1 cellular context compared by ENCODE assay signal in the genomic region with DNA sequence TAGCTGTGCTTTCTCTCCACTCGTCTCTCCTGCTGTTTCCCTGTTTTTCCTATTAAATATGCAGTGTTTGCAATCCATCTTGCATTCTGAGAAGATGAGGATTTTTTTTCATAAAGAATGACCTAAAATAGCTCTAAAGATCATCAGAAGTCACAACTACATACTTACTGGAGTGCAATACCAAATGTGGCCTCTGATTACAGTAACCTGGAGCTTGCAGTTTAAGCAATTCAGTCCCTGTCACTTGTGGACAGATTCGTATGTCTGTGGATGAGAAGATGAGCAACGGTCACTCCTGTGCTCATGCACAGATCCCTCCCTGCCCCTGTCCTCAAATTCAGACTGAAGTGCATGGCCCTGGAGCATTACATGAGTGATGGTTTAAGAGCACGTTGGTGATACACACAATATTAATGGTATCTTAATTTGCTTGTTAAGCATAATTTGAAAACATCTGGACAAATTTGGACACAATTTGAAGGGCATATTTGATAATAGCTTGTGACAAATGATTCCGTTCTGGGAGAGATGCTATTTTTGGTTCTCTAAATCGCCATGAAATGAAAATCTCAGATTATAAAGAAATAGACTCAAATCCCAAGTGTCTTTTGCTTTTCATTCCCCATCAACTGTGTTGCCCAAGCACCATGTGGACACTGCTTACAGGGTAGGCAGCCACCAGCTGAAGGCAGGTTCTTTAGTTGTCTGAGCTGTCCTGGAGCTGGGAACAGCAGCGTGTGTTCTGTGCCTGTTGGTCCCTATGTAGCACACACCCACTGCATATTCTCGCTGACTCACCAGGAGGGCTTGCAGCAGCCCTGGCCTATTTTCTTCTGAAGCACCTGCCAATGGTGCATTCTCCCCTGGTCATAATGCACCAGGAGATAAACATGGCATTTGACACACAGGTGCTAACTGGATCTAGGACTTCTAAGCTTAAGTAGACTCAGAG.
TF ChIP-seq lines count a peak whose summit lies in the region.

No MANE protein-coding gene starts in this region.

TF ChIP-seq in HepG2, 621 proteins besides CTCF, POLR2A, EP300 and RAD21:
- TF ChIP-seq, protein P1, sequence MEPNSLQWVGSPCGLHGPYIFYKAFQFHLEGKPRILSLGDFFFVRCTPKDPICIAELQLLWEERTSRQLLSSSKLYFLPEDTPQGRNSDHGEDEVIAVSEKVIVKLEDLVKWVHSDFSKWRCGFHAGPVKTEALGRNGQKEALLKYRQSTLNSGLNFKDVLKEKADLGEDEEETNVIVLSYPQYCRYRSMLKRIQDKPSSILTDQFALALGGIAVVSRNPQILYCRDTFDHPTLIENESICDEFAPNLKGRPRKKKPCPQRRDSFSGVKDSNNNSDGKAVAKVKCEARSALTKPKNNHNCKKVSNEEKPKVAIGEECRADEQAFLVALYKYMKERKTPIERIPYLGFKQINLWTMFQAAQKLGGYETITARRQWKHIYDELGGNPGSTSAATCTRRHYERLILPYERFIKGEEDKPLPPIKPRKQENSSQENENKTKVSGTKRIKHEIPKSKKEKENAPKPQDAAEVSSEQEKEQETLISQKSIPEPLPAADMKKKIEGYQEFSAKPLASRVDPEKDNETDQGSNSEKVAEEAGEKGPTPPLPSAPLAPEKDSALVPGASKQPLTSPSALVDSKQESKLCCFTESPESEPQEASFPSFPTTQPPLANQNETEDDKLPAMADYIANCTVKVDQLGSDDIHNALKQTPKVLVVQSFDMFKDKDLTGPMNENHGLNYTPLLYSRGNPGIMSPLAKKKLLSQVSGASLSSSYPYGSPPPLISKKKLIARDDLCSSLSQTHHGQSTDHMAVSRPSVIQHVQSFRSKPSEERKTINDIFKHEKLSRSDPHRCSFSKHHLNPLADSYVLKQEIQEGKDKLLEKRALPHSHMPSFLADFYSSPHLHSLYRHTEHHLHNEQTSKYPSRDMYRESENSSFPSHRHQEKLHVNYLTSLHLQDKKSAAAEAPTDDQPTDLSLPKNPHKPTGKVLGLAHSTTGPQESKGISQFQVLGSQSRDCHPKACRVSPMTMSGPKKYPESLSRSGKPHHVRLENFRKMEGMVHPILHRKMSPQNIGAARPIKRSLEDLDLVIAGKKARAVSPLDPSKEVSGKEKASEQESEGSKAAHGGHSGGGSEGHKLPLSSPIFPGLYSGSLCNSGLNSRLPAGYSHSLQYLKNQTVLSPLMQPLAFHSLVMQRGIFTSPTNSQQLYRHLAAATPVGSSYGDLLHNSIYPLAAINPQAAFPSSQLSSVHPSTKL (CRISPR knock-in tag; IDR thresholded peaks at IDR 0.05): no peak
- TF ChIP-seq LCORL (IDR thresholded peaks at IDR 0.05) (no peak), LCORL (CRISPR knock-in tag; IDR thresholded peaks at IDR 0.05) (no peak), AKAP8 (CRISPR knock-in tag; IDR thresholded peaks at IDR 0.05) (no peak), MAFF (IDR thresholded peaks at IDR 0.05; ENCODE audit: low read depth, low read length) (0 out of 2 replicates have a peak, but pooled peaks have one; percentile 34), BORCS8-MEF2B (CRISPR knock-in tag; IDR thresholded peaks at IDR 0.05) (no peak), MAFK (conservative IDR thresholded peaks at IDR 0.05 in 1 of 2, IDR thresholded peaks at IDR 0.05 in 1 of 2; ENCODE audit: low read length in 2 of 2) (peak; percentile 65 to 66)
- TF ChIP-seq, protein P2, sequence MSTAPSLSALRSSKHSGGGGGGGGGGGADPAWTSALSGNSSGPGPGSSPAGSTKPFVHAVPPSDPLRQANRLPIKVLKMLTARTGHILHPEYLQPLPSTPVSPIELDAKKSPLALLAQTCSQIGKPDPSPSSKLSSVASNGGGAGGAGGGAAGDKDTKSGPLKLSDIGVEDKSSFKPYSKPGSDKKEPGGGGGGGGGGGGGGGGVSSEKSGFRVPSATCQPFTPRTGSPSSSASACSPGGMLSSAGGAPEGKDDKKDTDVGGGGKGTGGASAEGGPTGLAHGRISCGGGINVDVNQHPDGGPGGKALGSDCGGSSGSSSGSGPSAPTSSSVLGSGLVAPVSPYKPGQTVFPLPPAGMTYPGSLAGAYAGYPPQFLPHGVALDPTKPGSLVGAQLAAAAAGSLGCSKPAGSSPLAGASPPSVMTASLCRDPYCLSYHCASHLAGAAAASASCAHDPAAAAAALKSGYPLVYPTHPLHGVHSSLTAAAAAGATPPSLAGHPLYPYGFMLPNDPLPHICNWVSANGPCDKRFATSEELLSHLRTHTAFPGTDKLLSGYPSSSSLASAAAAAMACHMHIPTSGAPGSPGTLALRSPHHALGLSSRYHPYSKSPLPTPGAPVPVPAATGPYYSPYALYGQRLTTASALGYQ (CRISPR knock-in tag; IDR thresholded peaks at IDR 0.05): no peak
- TF ChIP-seq, protein P3, sequence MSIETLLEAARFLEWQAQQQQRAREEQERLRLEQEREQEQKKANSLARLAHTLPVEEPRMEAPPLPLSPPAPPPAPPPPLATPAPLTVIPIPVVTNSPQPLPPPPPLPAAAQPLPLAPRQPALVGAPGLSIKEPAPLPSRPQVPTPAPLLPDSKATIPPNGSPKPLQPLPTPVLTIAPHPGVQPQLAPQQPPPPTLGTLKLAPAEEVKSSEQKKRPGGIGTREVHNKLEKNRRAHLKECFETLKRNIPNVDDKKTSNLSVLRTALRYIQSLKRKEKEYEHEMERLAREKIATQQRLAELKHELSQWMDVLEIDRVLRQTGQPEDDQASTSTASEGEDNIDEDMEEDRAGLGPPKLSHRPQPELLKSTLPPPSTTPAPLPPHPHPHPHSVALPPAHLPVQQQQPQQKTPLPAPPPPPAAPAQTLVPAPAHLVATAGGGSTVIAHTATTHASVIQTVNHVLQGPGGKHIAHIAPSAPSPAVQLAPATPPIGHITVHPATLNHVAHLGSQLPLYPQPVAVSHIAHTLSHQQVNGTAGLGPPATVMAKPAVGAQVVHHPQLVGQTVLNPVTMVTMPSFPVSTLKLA (IDR thresholded peaks at IDR 0.05): no peak
- TF ChIP-seq, protein P4, sequence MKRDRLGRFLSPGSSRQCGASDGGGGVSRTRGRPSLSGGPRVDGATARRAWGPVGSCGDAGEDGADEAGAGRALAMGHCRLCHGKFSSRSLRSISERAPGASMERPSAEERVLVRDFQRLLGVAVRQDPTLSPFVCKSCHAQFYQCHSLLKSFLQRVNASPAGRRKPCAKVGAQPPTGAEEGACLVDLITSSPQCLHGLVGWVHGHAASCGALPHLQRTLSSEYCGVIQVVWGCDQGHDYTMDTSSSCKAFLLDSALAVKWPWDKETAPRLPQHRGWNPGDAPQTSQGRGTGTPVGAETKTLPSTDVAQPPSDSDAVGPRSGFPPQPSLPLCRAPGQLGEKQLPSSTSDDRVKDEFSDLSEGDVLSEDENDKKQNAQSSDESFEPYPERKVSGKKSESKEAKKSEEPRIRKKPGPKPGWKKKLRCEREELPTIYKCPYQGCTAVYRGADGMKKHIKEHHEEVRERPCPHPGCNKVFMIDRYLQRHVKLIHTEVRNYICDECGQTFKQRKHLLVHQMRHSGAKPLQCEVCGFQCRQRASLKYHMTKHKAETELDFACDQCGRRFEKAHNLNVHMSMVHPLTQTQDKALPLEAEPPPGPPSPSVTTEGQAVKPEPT (CRISPR knock-in tag; IDR thresholded peaks at IDR 0.05; ENCODE audit: low read depth): no peak
